Comparison of ENCODE assay signal across 12 cellular contexts in genomic region chr16:75065149-75065807, GRCh38. TPM values are rescaled to one million over a fixed set of nuclear protein-coding genes. Genes with fewer than 3 reads are reported as not detected.
DNase-seq lines count a peak whose midpoint lies in the region; ATAC-seq and TF ChIP-seq lines count a peak whose summit lies in the region.
"Had no signal": no experiment of that assay in that cellular context is flagged by ENCODE, and none has a peak within 500 bp of the region (broad histone marks: within the 10 kb centered on the region; RNA-seq: fewer than 3 reads in every experiment).

No MANE protein-coding gene starts in this region.

- peak overlapping the region; percentile 82 for H3K27ac Mint-ChIP-seq in T-helper 2 cell treated with Interferon-gamma antibody and Interleukin-4, amounts not matched to agents 5 μg/mL and 100 μg/mL, for 36 hours

- no peak for DNase-seq in T-helper 2 cell treated with Interferon-gamma antibody and Interleukin-4, amounts not matched to agents 5 μg/mL and 100 μg/mL, for 36 hours (ENCODE audit: low spot score)
- peak; percentile 10 for DNase-seq in stimulated activated CD4-positive, alpha-beta T cell treated with anti-CD3 and anti-CD28 coated beads, Interleukin-2, amount 100 ng/mL, for 4 hours (ENCODE audit: low read depth)
- no peak for DNase-seq in psoas muscle
- no peak for DNase-seq in epidermal melanocyte (ENCODE audit: insufficient read length, low spot score)
- no peak for DNase-seq in HEK293T (ENCODE audit: extremely low spot score)
- DNase-seq: H7, NCI-H1694 had no signal

- no peaks in the 10 kb centered on the region for H3K27me3 Mint-ChIP-seq in T-helper 2 cell treated with Interferon-gamma antibody and Interleukin-4, amounts not matched to agents 5 μg/mL and 100 μg/mL, for 36 hours (ENCODE audit: low read depth)

- ATAC-seq in GM21619 (IDR thresholded peaks at IDR 0.05; ENCODE audit: unreplicated experiment) (peak; percentile 63), psoas muscle (no peak), GM19351 (IDR thresholded peaks at IDR 0.05; ENCODE audit: unreplicated experiment) (no peak)
- ATAC-seq: activated CD4-positive, CD25-positive, alpha-beta regulatory T cell treated with anti-CD3 and anti-CD28 coated beads, Interleukin-2, amount 50 U/mL, for 24 hours had no signal

- TF ChIP-seq CTCF in psoas muscle (IDR thresholded peaks at IDR 0.05): no peak

- peaks cover 62% of the 10 kb centered on the region for H3K4me1 Mint-ChIP-seq in T-helper 2 cell treated with Interferon-gamma antibody and Interleukin-4, amounts not matched to agents 5 μg/mL and 100 μg/mL, for 36 hours (ENCODE audit: low read depth)

- H3K27ac ChIP-seq in duodenal mucosa (ENCODE audit: low read depth, low read length): peak overlapping the region; percentile 34
- no peak overlapping the region for H3K27ac ChIP-seq in psoas muscle

- H3K27me3 ChIP-seq in duodenal mucosa (ENCODE audit: control insufficient read depth in 1 of 2, insufficient read depth in 2 of 2, low read length in 2 of 2) (no peaks in the 10 kb centered on the region), psoas muscle (ENCODE audit: insufficient read depth in 3 of 3, low read length in 2 of 3) (no peaks in the 10 kb centered on the region)

- POLR2A ChIA-PET in HEK293T (lab: Yijun Ruan, JAX): no interaction called here

- no peaks in the 10 kb centered on the region for H3K9me3 ChIP-seq in duodenal mucosa (ENCODE audit: control insufficient read depth in 1 of 2, low read length in 2 of 2)
- H3K9me3 ChIP-seq in psoas muscle: no peaks in the 10 kb centered on the region

- H3K9me3 Mint-ChIP-seq in T-helper 2 cell treated with Interferon-gamma antibody and Interleukin-4, amounts not matched to agents 5 μg/mL and 100 μg/mL, for 36 hours: no peaks in the 10 kb centered on the region

- peaks cover 5% of the 10 kb centered on the region for H3K36me3 Mint-ChIP-seq in T-helper 2 cell treated with Interferon-gamma antibody and Interleukin-4, amounts not matched to agents 5 μg/mL and 100 μg/mL, for 36 hours (ENCODE audit: low read depth)

- H3K9ac ChIP-seq in duodenal mucosa (ENCODE audit: low read depth in 1 of 2, low read length in 2 of 2): peak overlapping the region; percentile 3 to 41

- intact Hi-C loops in psoas muscle (cut with DNase I): no loop called here

- CTCF ChIA-PET in HEK293T (lab: Yijun Ruan, JAX): interaction anchor here (0.7 kb wide), 1 partner anchor 182 kb away, joined by 3 read pairs; no protein-coding TSS in a partner anchor

- H3K4me3 Mint-ChIP-seq in T-helper 2 cell treated with Interferon-gamma antibody and Interleukin-4, amounts not matched to agents 5 μg/mL and 100 μg/mL, for 36 hours: peak overlapping the region; percentile 81

- H3K4me3 ChIP-seq in duodenal mucosa (ENCODE audit: low read depth in 1 of 2, low read length in 2 of 2) (peak overlapping the region; percentile 40 to 46), psoas muscle (no peak overlapping the region)

- H3K36me3 ChIP-seq in duodenal mucosa (ENCODE audit: control insufficient read depth in 1 of 2, insufficient read depth in 2 of 2, low read length in 2 of 2) (no peaks in the 10 kb centered on the region), psoas muscle (ENCODE audit: insufficient read depth in 1 of 2, low read depth in 1 of 2) (no peaks in the 10 kb centered on the region)

- H3K4me1 ChIP-seq in duodenal mucosa (ENCODE audit: control insufficient read depth in 1 of 2, insufficient read depth in 2 of 2, low read length in 2 of 2): peaks cover 27 to 33% of the 10 kb centered on the region in 2 donors
- H3K4me1 ChIP-seq in psoas muscle: peaks cover 54% of the 10 kb centered on the region

- WGBS in psoas muscle, 3 donors: 67 to 83% (median 74%) methylated on average over 13 of the region's 13 CpGs

TF ChIP-seq in HEK293T, 16 proteins besides CTCF, POLR2A, EP300 and RAD21:
- no peak for TF ChIP-seq LEF1 (IDR thresholded peaks at IDR 0.05; ENCODE audit: borderline replicate concordance)
- no peak for TF ChIP-seq ZNF384 (IDR thresholded peaks at IDR 0.05)
- no peak for TF ChIP-seq ARNT (IDR thresholded peaks at IDR 0.05)
- TF ChIP-seq NFRKB (IDR thresholded peaks at IDR 0.05): no peak
- TF ChIP-seq HDGF (IDR thresholded peaks at IDR 0.05; ENCODE audit: borderline replicate concordance): no peak
- TF ChIP-seq SP1 (IDR thresholded peaks at IDR 0.05): no peak
- TF ChIP-seq CTBP1 (IDR thresholded peaks at IDR 0.05; ENCODE audit: borderline replicate concordance): no peak
- no peak for TF ChIP-seq BHLHE40 (IDR thresholded peaks at IDR 0.05; ENCODE audit: borderline replicate concordance)
- no peak for TF ChIP-seq PKNOX1 (IDR thresholded peaks at IDR 0.05)
- no peak for TF ChIP-seq FOXK2 (IDR thresholded peaks at IDR 0.05)
- no peak for TF ChIP-seq ELF4 (IDR thresholded peaks at IDR 0.05)
- no peak for TF ChIP-seq L3MBTL2 (conservative IDR thresholded peaks at IDR 0.05)
- TF ChIP-seq TARDBP (IDR thresholded peaks at IDR 0.05): no peak
- no peak for TF ChIP-seq FOXM1 (IDR thresholded peaks at IDR 0.05; ENCODE audit: borderline replicate concordance)
TF ChIP-seq in HEK293T: peak in this region for 0.

RNA-seq across cellular contexts. Expression of gene LDHD, which starts 51.3 kb away (rescaled TPM):
- total RNA-seq in psoas muscle: 10 to 100 TPM; 26.2 to 66.6 (median 41.3) TPM
- polyA plus RNA-seq in psoas muscle: 10 to 100 TPM; 20.5 to 37.5 (median 27.8) TPM
- total RNA-seq: endothelial cell of umbilical vein had no signal
